24 cellular contexts compared by ENCODE assay signal in genomic region chr10:132689721-132690360, GRCh38.
DNase-seq lines count a peak whose midpoint lies in the region; ATAC-seq and TF ChIP-seq lines count a peak whose summit lies in the region.
"Had no signal": no experiment of that assay in that cellular context is flagged by ENCODE, and none has a peak within 500 bp of the region (broad histone marks: within the 10 kb centered on the region; RNA-seq: fewer than 3 reads in every experiment).

No MANE protein-coding gene starts in this region.

- H3K4me3 ChIP-seq in right atrium auricular region (no peak overlapping the region), left ventricle myocardium inferior (no peak overlapping the region), brain microvascular endothelial cell (ENCODE audit: low read depth, low read length) (no peak overlapping the region)
- H3K4me3 ChIP-seq: A549, upper lobe of left lung had no signal

- intact Hi-C loops in Right ventricle myocardium superior (cut with DNase I) = no loop called here
- intact Hi-C loops in left ventricle myocardium inferior (cut with micrococcal nuclease) = no loop called here
- intact Hi-C loops in posterior vena cava (cut with DNase I) = loop anchor here in 1 of 2 donors (2.0 kb wide), 1 partner anchor 77 kb away; no protein-coding TSS in a partner anchor

- ATAC-seq in Right ventricle myocardium superior (ENCODE audit: poor library complexity) (no peak), GM19467 (IDR thresholded peaks at IDR 0.05; ENCODE audit: unreplicated experiment) (no peak)
- ATAC-seq: A549; activated CD8-positive, alpha-beta T cell treated with anti-CD3 and anti-CD28 coated beads, Interleukin-2, amount 10 ng/mL, durations not matched to agents 7 days and 5 days; activated T-helper 17 cell treated with anti-CD3 and anti-CD28 coated beads, Interleukin-2, amount 50 U/mL, for 72 hours had no signal

- peaks cover 0 to 13% of the 10 kb centered on the region in 2 donors for H3K4me1 ChIP-seq in right atrium auricular region
- peaks cover 5% of the 10 kb centered on the region for H3K4me1 ChIP-seq in left ventricle myocardium inferior
- H3K4me1 ChIP-seq: parathyroid adenoma had no signal

- no peak overlapping the region for H3K27ac ChIP-seq in right atrium auricular region
- no peak overlapping the region for H3K27ac ChIP-seq in left ventricle myocardium inferior (replicated peaks)
- H3K27ac ChIP-seq in brain microvascular endothelial cell = no peak overlapping the region
- H3K27ac ChIP-seq: A549, parathyroid adenoma, upper lobe of left lung had no signal

- H3K36me3 ChIP-seq in right atrium auricular region = peaks cover 13% of the 10 kb centered on the region
- peaks cover 16% of the 10 kb centered on the region for H3K36me3 ChIP-seq in left ventricle myocardium inferior
- H3K36me3 ChIP-seq in brain microvascular endothelial cell (replicated peaks) = peaks cover 4% of the 10 kb centered on the region

- DNase-seq in Right ventricle myocardium superior (peak; percentile 10), right atrium auricular region (ENCODE audit: low spot score) (no peak), left ventricle myocardium inferior (peak; percentile 3), posterior vena cava (ENCODE audit: low spot score) (peak; percentile 76), GM19240 (ENCODE audit: insufficient read length, low spot score) (no peak), brain microvascular endothelial cell (no peak)
- DNase-seq in effector CD8-positive, alpha-beta T cell (lab: John Stamatoyannopoulos, UW) = no peak
- DNase-seq: activated CD4-positive, alpha-beta T cell treated with anti-CD3 and anti-CD28 coated beads for 1 hour; activated CD8-positive, alpha-beta T cell treated with anti-CD3 and anti-CD28 coated beads, Interleukin-2, amount 10 ng/mL, durations not matched to agents 7 days and 5 days; Calu3; CD4-positive, CD25-positive, alpha-beta regulatory T cell; central memory CD4-positive, alpha-beta T cell; dermis blood vessel endothelial cell; DND-41; foreskin melanocyte; GF-D8; NCI-H146; SIG-M5; stimulated activated CD4-positive, alpha-beta T cell treated with anti-CD3 and anti-CD28 coated beads, Interleukin-4, amount 100 ng/mL, for 24 hours had no signal

- in situ Hi-C loops in brain microvascular endothelial cell (cut with HindIII; ENCODE audit: low pct_ligation_motif_present, low sequenced_read_pairs) = no loop called here

- H3K27me3 ChIP-seq in right atrium auricular region (no peaks in the 10 kb centered on the region), left ventricle myocardium inferior (ENCODE audit: low read depth) (no peaks in the 10 kb centered on the region), brain microvascular endothelial cell (replicated peaks) (no peaks in the 10 kb centered on the region)
- H3K27me3 ChIP-seq: upper lobe of left lung had no signal

- H3K9me3 ChIP-seq in right atrium auricular region (peaks cover 0 to 3% of the 10 kb centered on the region in 2 donors), left ventricle myocardium inferior (replicated peaks) (peaks cover 3% of the 10 kb centered on the region)
- H3K9me3 ChIP-seq: A549, upper lobe of left lung had no signal

- TF ChIP-seq CTCF in right atrium auricular region (IDR thresholded peaks at IDR 0.05) = no peak
- TF ChIP-seq CTCF in left ventricle myocardium inferior (IDR thresholded peaks at IDR 0.05; ENCODE audit: borderline replicate concordance) = no peak
- TF ChIP-seq CTCF in brain microvascular endothelial cell (IDR thresholded peaks at IDR 0.05; ENCODE audit: low read depth, low read length, missing control alignments) = no peak

Comparison
In these comparisons a context has a peak if more than half of its experiments do, and no peak if none do; other contexts are left out.
1. DNase-seq: peak in Right ventricle myocardium superior (single experiment), left ventricle myocardium inferior (single experiment) and posterior vena cava (single experiment); none in right atrium auricular region (single experiment), GM19240 (single experiment), effector CD8-positive, alpha-beta T cell (single experiment) and brain microvascular endothelial cell (single experiment).